In genomic region chr13:48126944-48127814, GRCh38 we compare ENCODE assay signal across 8 cellular contexts. TPM values are rescaled to one million over a fixed set of nuclear protein-coding genes. Genes with fewer than 3 reads are reported as not detected.
DNase-seq lines count a peak whose midpoint lies in the region; ATAC-seq and TF ChIP-seq lines count a peak whose summit lies in the region.

No MANE protein-coding gene starts in this region.

- no peaks in the 10 kb centered on the region for H3K9me3 ChIP-seq in BLaER1 treated with 17β-estradiol and CSF1 and Interleukin-3, amounts not matched to agents 10 nM and 100 nM (replicated peaks in 1 of 11)
- H3K9me3 ChIP-seq in heart left ventricle = no peaks in the 10 kb centered on the region

- no peak for TF ChIP-seq POLR2A in heart left ventricle (IDR thresholded peaks at IDR 0.05)

- intact Hi-C loops in heart left ventricle (cut with DNase I) = loop anchor here (1.0 to 10.0 kb wide), 13 partner anchors 32 to 458 kb away; partner anchors contain the start of genes ITM2B (in 8 of the 10), RB1 (in 7 of the 10) and MED4 (in 1 of the 10)

- ATAC-seq in GM18868 (IDR thresholded peaks at IDR 0.05; ENCODE audit: unreplicated experiment) = peak; percentile 89
- ATAC-seq in heart left ventricle = peak; percentile 56 to 82 (median 74)
- no peak for ATAC-seq in GM19035 (IDR thresholded peaks at IDR 0.05; ENCODE audit: unreplicated experiment)

- CTCF ChIA-PET in RWPE1 (lab: Yijun Ruan, JAX) = interaction anchor here (0.6 to 1.6 kb wide), 11 partner anchors 12 to 750 kb away, joined by 3 to 6 read pairs (median 3); partner anchors contain the start of gene ITM2B

- peaks cover 4% of the 10 kb centered on the region for H3K4me1 Mint-ChIP-seq in progenitor cell of endocrine pancreas (ENCODE audit: low read depth)

- 12 to 19% (median 14%) methylated on average over 5 of the region's 5 CpGs for WGBS in heart left ventricle, 4 donors

- H3K27ac Mint-ChIP-seq in progenitor cell of endocrine pancreas = peak overlapping the region; percentile 1

- no peaks in the 10 kb centered on the region for H3K27me3 Mint-ChIP-seq in progenitor cell of endocrine pancreas

- peak overlapping the region; percentile 17 to 65 (median 42); a peak in 21 of 22 replicates for H3K4me2 ChIP-seq in BLaER1 treated with 17β-estradiol and CSF1 and Interleukin-3, amounts not matched to agents 10 nM and 100 nM
- H3K4me2 ChIP-seq in KMS-11 = no peak overlapping the region

- no peaks in the 10 kb centered on the region for H3K36me3 ChIP-seq in BLaER1 treated with 17β-estradiol and CSF1 and Interleukin-3, amounts not matched to agents 10 nM and 100 nM
- no peaks in the 10 kb centered on the region for H3K36me3 ChIP-seq in KMS-11 (ENCODE audit: insufficient read depth)
- H3K36me3 ChIP-seq in heart left ventricle = no peaks in the 10 kb centered on the region

- H3K27me3 ChIP-seq in BLaER1 treated with 17β-estradiol and CSF1 and Interleukin-3, amounts not matched to agents 10 nM and 100 nM = no peaks in the 10 kb centered on the region
- H3K27me3 ChIP-seq in KMS-11 (ENCODE audit: insufficient read depth, low read depth) (no peaks in the 10 kb centered on the region), heart left ventricle (no peaks in the 10 kb centered on the region)

- DNase-seq in RWPE1 (ENCODE audit: low spot score) = peak; percentile 74
- peak in 37 of 56 donors; percentile 1 to 72 (median 24) for DNase-seq in amygdala (lab: John Stamatoyannopoulos, UW)
- peak; percentile 53 to 78 (median 76) for DNase-seq in heart left ventricle
- no peak for DNase-seq in progenitor cell of endocrine pancreas (ENCODE audit: low spot score, unreplicated experiment)

- no peak overlapping the region for H3K4me3 ChIP-seq in BLaER1 treated with 17β-estradiol and CSF1 and Interleukin-3, amounts not matched to agents 10 nM and 100 nM
- H3K4me3 ChIP-seq in KMS-11 (IDR thresholded peaks at IDR 0.05; ENCODE audit: insufficient read depth, low read depth, low read length) (no peak overlapping the region), heart left ventricle (peak overlapping the region in 1 of 12 donors; percentile 6)

- no peak overlapping the region for H3K4me3 Mint-ChIP-seq in progenitor cell of endocrine pancreas (ENCODE audit: low read depth)

- H3K9ac ChIP-seq in BLaER1 treated with 17β-estradiol and CSF1 and Interleukin-3, amounts not matched to agents 10 nM and 100 nM = peak overlapping the region in 2 of 11 experiments; percentile 11 to 19; a peak in 3 of 22 replicates
- H3K9ac ChIP-seq in KMS-11 = no peak overlapping the region

- no peak overlapping the region for H2AFZ ChIP-seq in KMS-11 (ENCODE audit: low read depth)

- no peaks in the 10 kb centered on the region for H3K36me3 Mint-ChIP-seq in progenitor cell of endocrine pancreas (ENCODE audit: insufficient read depth)

- H3K4me1 ChIP-seq in BLaER1 treated with 17β-estradiol and CSF1 and Interleukin-3, amounts not matched to agents 10 nM and 100 nM = peaks cover 7 to 20% (median 16%) of the 10 kb centered on the region in 10 experiments; a peak in 19 of 20 replicates
- H3K4me1 ChIP-seq in KMS-11 (ENCODE audit: low read depth, poor library complexity, severe bottlenecking) (no peaks in the 10 kb centered on the region), heart left ventricle (peaks cover 0 to 51% (median 40%) of the 10 kb centered on the region in 12 donors)

- peak overlapping the region in 7 of 11 experiments; percentile 2 to 40 (median 27); a peak in 8 of 22 replicates for H3K27ac ChIP-seq in BLaER1 treated with 17β-estradiol and CSF1 and Interleukin-3, amounts not matched to agents 10 nM and 100 nM
- H3K27ac ChIP-seq in KMS-11 (no peak overlapping the region), RWPE1 (no peak overlapping the region), heart left ventricle (peak overlapping the region; percentile 75 to 96 (median 90))

- H3K79me2 ChIP-seq in KMS-11 (ENCODE audit: insufficient read depth, low read depth) = no peaks in the 10 kb centered on the region

- H3K9me3 Mint-ChIP-seq in progenitor cell of endocrine pancreas (ENCODE audit: low read depth) = no peaks in the 10 kb centered on the region

- TF ChIP-seq CTCF in KMS-11 (conservative IDR thresholded peaks at IDR 0.05; ENCODE audit: low read depth, low read length) = peak; percentile 69
- peak; percentile 81 for TF ChIP-seq CTCF in RWPE1 (conservative IDR thresholded peaks at IDR 0.05; ENCODE audit: low read depth)
- TF ChIP-seq CTCF in heart left ventricle (IDR thresholded peaks at IDR 0.05) = peak; percentile 60 to 86 (median 75)
- TF ChIP-seq CTCF in progenitor cell of endocrine pancreas (IDR thresholded peaks at IDR 0.05; ENCODE audit: unreplicated experiment) = peak; percentile 82

- POLR2A ChIA-PET in RWPE1 (lab: Yijun Ruan, JAX; ENCODE audit: low non-redundant PET) = interaction anchor here (1.0 kb wide), 1 partner anchor 108 kb away, joined by 3 read pairs; no protein-coding TSS in a partner anchor

- H4K20me1 ChIP-seq in BLaER1 treated with 17β-estradiol and CSF1 and Interleukin-3, amounts not matched to agents 10 nM and 100 nM = no peaks in the 10 kb centered on the region
- H4K20me1 ChIP-seq in KMS-11 (ENCODE audit: insufficient read depth) = no peaks in the 10 kb centered on the region

RNA-seq across cellular contexts. Expression of gene MED4, which starts 32.3 kb away (rescaled TPM):
- total RNA-seq in heart left ventricle (10 to 100 TPM; 24.9 to 50.3 (median 46.0) TPM), progenitor cell of endocrine pancreas (56.1 and 59.2 TPM in 2 replicates)
- polyA plus RNA-seq in heart left ventricle = 10 to 100 TPM; 48.9 to 50.6 TPM

Comparison
In these comparisons a context has a peak if more than half of its experiments do, and no peak if none do; other contexts are left out.
1. H3K27ac ChIP-seq: peak in BLaER1 treated with 17β-estradiol and CSF1 and Interleukin-3, amounts not matched to agents 10 nM and 100 nM (7 of 11) and heart left ventricle (12 of 12); none in KMS-11 (single experiment) and RWPE1 (single experiment).
2. Peak in every context shown above with its lines, with median percentiles within 50 percentile points of each other: CTCF ChIP-seq.